In genomic region chr11:64878223-64878493, GRCh38 we compare ENCODE assay signal across 8 cellular contexts. TPM values are rescaled to one million over a fixed set of nuclear protein-coding genes. Genes with fewer than 3 reads are reported as not detected.
A peak's percentile ranks its signal among the peaks of the same experiment; 100 is the strongest.
DNase-seq lines count a peak whose midpoint lies in the region; ATAC-seq and TF ChIP-seq lines count a peak whose summit lies in the region.

No MANE protein-coding gene starts in this region.

- peak overlapping the region; percentile 44 for H2BK120ac ChIP-seq in neuronal stem cell (ENCODE audit: low read depth, low read length)

- peak overlapping the region; percentile 91 for H3K4me2 ChIP-seq in neuronal stem cell (ENCODE audit: insufficient read depth, low read length, poor library complexity, severe bottlenecking)

- peak overlapping the region; percentile 96 for H3K14ac ChIP-seq in neuronal stem cell (ENCODE audit: low read length)

- H3K4me1 Mint-ChIP-seq in activated CD4-positive, alpha-beta T cell treated with anti-CD3 and anti-CD28 coated beads for 36 hours: peaks cover 63% of the 10 kb centered on the region

- H3K27me3 ChIP-seq in esophagus (ENCODE audit: control insufficient read depth in 1 of 2, insufficient read depth in 2 of 2, low read length in 2 of 2): no peaks in the 10 kb centered on the region
- H3K27me3 ChIP-seq in neuronal stem cell (ENCODE audit: control insufficient read depth in 3 of 3, insufficient read depth in 3 of 3, low read depth in 1 of 3, low read length in 3 of 3): peaks cover 0 to 3% (median 0%) of the 10 kb centered on the region in 3 experiments

- peak; percentile 10 for ATAC-seq in activated CD4-positive, alpha-beta T cell treated with anti-CD3 and anti-CD28 coated beads for 36 hours
- ATAC-seq in HG02610 (IDR thresholded peaks at IDR 0.05; ENCODE audit: unreplicated experiment): no peak

- no peaks in the 10 kb centered on the region for H3K9me3 Mint-ChIP-seq in activated CD4-positive, alpha-beta T cell treated with anti-CD3 and anti-CD28 coated beads for 36 hours (ENCODE audit: low read depth)

- peak overlapping the region; percentile 93 for H2BK12ac ChIP-seq in neuronal stem cell (ENCODE audit: low read length)

- no peak for TF ChIP-seq CTCF in RWPE1 (conservative IDR thresholded peaks at IDR 0.05; ENCODE audit: low read depth)

- 0% methylated on average over 21 of the region's 21 CpGs for WGBS in esophagus, 2 donors
- WGBS in neuronal stem cell (ENCODE audit: extremely low coverage in 2 of 2, insufficient read length in 2 of 2, insufficient replicate concordance in 1 of 2), 2 donors: no CpG with 5 or more reads among the region's 21 CpGs

- H3K27me3 Mint-ChIP-seq in activated CD4-positive, alpha-beta T cell treated with anti-CD3 and anti-CD28 coated beads for 36 hours: no peaks in the 10 kb centered on the region

- DNase-seq in activated CD4-positive, alpha-beta T cell treated with anti-CD3 and anti-CD28 coated beads for 36 hours: no peak
- no peak for DNase-seq in activated CD4-positive, alpha-beta T cell treated with anti-CD3 and anti-CD28 coated beads, Interleukin-2, amount 50 U/mL, for 4 hours
- DNase-seq in RWPE1 (ENCODE audit: low spot score) (no peak), neuronal stem cell (ENCODE audit: low spot score) (no peak), NCI-H1694 treated with DMSO at 0.1 percent for 48 hours (lab: John Stamatoyannopoulos, UW) (no peak), glomerular visceral epithelial cell (ENCODE audit: extremely low spot score) (no peak)

- peaks cover 10% of the 10 kb centered on the region for H3K79me1 ChIP-seq in neuronal stem cell (ENCODE audit: low read depth, low read length)

- H3K9me3 ChIP-seq in esophagus (ENCODE audit: control insufficient read depth in 2 of 2, insufficient read depth in 1 of 2, low read depth in 1 of 2, low read length in 1 of 2) (no peaks in the 10 kb centered on the region), neuronal stem cell (replicated peaks in 1 of 2; ENCODE audit: control insufficient read depth in 2 of 2, insufficient read depth in 1 of 2, low read depth in 1 of 2, low read length in 2 of 2) (no peaks in the 10 kb centered on the region)

- peak overlapping the region; percentile 86 for H2BK15ac ChIP-seq in neuronal stem cell (ENCODE audit: low read length)

- H3K4me3 ChIP-seq in esophagus (ENCODE audit: low read depth in 1 of 2, low read length in 2 of 2) (peak overlapping the region; percentile 77 to 97), neuronal stem cell (ENCODE audit: low read length in 2 of 2) (peak overlapping the region; percentile 88 to 99)

- CTCF ChIA-PET in activated CD4-positive, alpha-beta T cell treated with anti-CD3 and anti-CD28 coated beads for 36 hours (lab: Charles Lee): interaction anchor here (0.9 to 11.0 kb wide), 5 partner anchors 10 to 695 kb away, joined by 4 to 139 read pairs (median 30); no protein-coding TSS in a partner anchor
- CTCF ChIA-PET in RWPE1 (lab: Yijun Ruan, JAX): interaction anchor here (0.7 to 1.8 kb wide), 11 partner anchors 10 to 303 kb away, joined by 3 to 6 read pairs (median 4); partner anchors contain the start of genes ARL2 and CAPN1

- H2AFZ ChIP-seq in neuronal stem cell (ENCODE audit: low read length): peak overlapping the region; percentile 95

- peak overlapping the region; percentile 97 for H3K23ac ChIP-seq in neuronal stem cell (ENCODE audit: low read depth, low read length, poor library complexity)

- POLR2A ChIA-PET in activated CD4-positive, alpha-beta T cell treated with anti-CD3 and anti-CD28 coated beads for 36 hours (lab: Charles Lee): interaction anchor here (0.7 to 8.8 kb wide), 6 partner anchors 10 to 30 kb away, joined by 3 to 128 read pairs (median 7); no protein-coding TSS in a partner anchor
- POLR2A ChIA-PET in RWPE1 (lab: Yijun Ruan, JAX; ENCODE audit: low non-redundant PET): interaction anchor here (2.0 to 2.5 kb wide), 2 partner anchors 24 to 31 kb away, joined by 6 to 7 read pairs; no protein-coding TSS in a partner anchor

- peak overlapping the region; percentile 38 for H3K4ac ChIP-seq in neuronal stem cell (ENCODE audit: low read length)

- intact Hi-C loops in activated CD4-positive, alpha-beta T cell treated with anti-CD3 and anti-CD28 coated beads for 36 hours (cut with DNase I, micrococcal nuclease): loop anchor here (1.0 to 5.0 kb wide), 20 partner anchors 10 to 694 kb away; partner anchors contain the start of genes PPP2R5B (in 2 of the 2), SF1 (in 2 of the 2), ATG2A (in 1 of the 2) and CDCA5 (in 1 of the 2)

- peak overlapping the region; percentile 92 for H3K4me3 Mint-ChIP-seq in activated CD4-positive, alpha-beta T cell treated with anti-CD3 and anti-CD28 coated beads for 36 hours

- peak overlapping the region; percentile 75 for H4K91ac ChIP-seq in neuronal stem cell (ENCODE audit: low read depth, low read length, poor library complexity)

- peaks cover 0 to 7% of the 10 kb centered on the region in 2 donors for H3K36me3 ChIP-seq in esophagus (ENCODE audit: control insufficient read depth in 2 of 2, insufficient read depth in 2 of 2, low read length in 1 of 2)
- H3K36me3 ChIP-seq in neuronal stem cell (replicated peaks in 1 of 2; ENCODE audit: control insufficient read depth in 2 of 2, insufficient read depth in 2 of 2, low read length in 2 of 2): peaks cover 5 to 11% of the 10 kb centered on the region in 2 donors

- H2BK5ac ChIP-seq in neuronal stem cell (ENCODE audit: low read length): peak overlapping the region; percentile 42

- H3K36me3 Mint-ChIP-seq in activated CD4-positive, alpha-beta T cell treated with anti-CD3 and anti-CD28 coated beads for 36 hours (ENCODE audit: low read depth): peaks cover 33% of the 10 kb centered on the region

- peak overlapping the region; percentile 73 for H3K27ac Mint-ChIP-seq in activated CD4-positive, alpha-beta T cell treated with anti-CD3 and anti-CD28 coated beads for 36 hours

- peak overlapping the region; percentile 81 for H2AK5ac ChIP-seq in neuronal stem cell (ENCODE audit: low read depth, low read length)

- H3K9ac ChIP-seq in neuronal stem cell (ENCODE audit: low read depth, low read length, poor library complexity): peak overlapping the region; percentile 100

- no peak overlapping the region for H4K8ac ChIP-seq in neuronal stem cell (ENCODE audit: low read depth, low read length)

- H3K18ac ChIP-seq in neuronal stem cell (ENCODE audit: low read length): peak overlapping the region; percentile 98

- H3K4me1 ChIP-seq in esophagus (ENCODE audit: control insufficient read depth in 2 of 2, insufficient read depth in 2 of 2, low read length in 1 of 2) (peaks cover 4 to 23% of the 10 kb centered on the region in 2 donors), neuronal stem cell (ENCODE audit: control insufficient read depth in 2 of 2, insufficient read depth in 1 of 2, low read depth in 1 of 2, low read length in 2 of 2) (peaks cover 19 to 34% of the 10 kb centered on the region in 2 donors)

- H3K27ac ChIP-seq in RWPE1 (peak overlapping the region; percentile 86), esophagus (ENCODE audit: low read depth in 2 of 2, low read length in 1 of 2) (peak overlapping the region; percentile 84 to 90), neuronal stem cell (replicated peaks; ENCODE audit: low read length) (peak overlapping the region; percentile 7)

RNA-seq across cellular contexts. Expression of gene EHD1, which starts 0.3 kb away (rescaled TPM):
- 10 to 100 TPM; 71.0 to 73.6 TPM for total RNA-seq in activated CD4-positive, alpha-beta T cell treated with anti-CD3 and anti-CD28 coated beads for 36 hours
- polyA plus RNA-seq in esophagus: 10 to 100 TPM; 16.1 to 28.7 TPM
- polyA plus RNA-seq in neuronal stem cell (2013, experiment 1 of 2): 24.4 TPM
- polyA plus RNA-seq in neuronal stem cell (2013, experiment 2 of 2): 23.3 TPM

RNA-seq across cellular contexts. Expression of gene CDC42BPG, which starts 33.7 kb away (rescaled TPM):
- under 1 TPM; 0.28 to 0.39 TPM for total RNA-seq in activated CD4-positive, alpha-beta T cell treated with anti-CD3 and anti-CD28 coated beads for 36 hours
- polyA plus RNA-seq in esophagus: 10 to 100 TPM; 17.5 to 30.7 TPM
- polyA plus RNA-seq in neuronal stem cell (2013, experiment 1 of 2): 1.1 TPM
- 1.1 TPM for polyA plus RNA-seq in neuronal stem cell (2013, experiment 2 of 2)

RNA-seq across cellular contexts. Expression of gene ATG2A, which starts 38.9 kb away (rescaled TPM):
- 10 to 100 TPM; 15.8 to 16.7 TPM for total RNA-seq in activated CD4-positive, alpha-beta T cell treated with anti-CD3 and anti-CD28 coated beads for 36 hours
- polyA plus RNA-seq in esophagus: 10 to 100 TPM; 10.4 to 11.4 TPM
- polyA plus RNA-seq in neuronal stem cell (2013, experiment 1 of 2): 5.3 TPM
- 5.5 TPM for polyA plus RNA-seq in neuronal stem cell (2013, experiment 2 of 2)

RNA-seq across cellular contexts. Expression of gene PPP2R5B, which starts 46.3 kb away (rescaled TPM):
- total RNA-seq in activated CD4-positive, alpha-beta T cell treated with anti-CD3 and anti-CD28 coated beads for 36 hours: 10 to 100 TPM; 13.2 to 13.5 TPM
- polyA plus RNA-seq in esophagus: 10 to 100 TPM in 1 of 2 donors, 1 to 10 TPM in 1; 6.6 to 11.0 TPM
- 5.7 TPM for polyA plus RNA-seq in neuronal stem cell (2013, experiment 1 of 2)
- 6.1 TPM for polyA plus RNA-seq in neuronal stem cell (2013, experiment 2 of 2)

RNA-seq across cellular contexts. Expression of gene GPHA2, which starts 57.5 kb away (rescaled TPM):
- total RNA-seq in activated CD4-positive, alpha-beta T cell treated with anti-CD3 and anti-CD28 coated beads for 36 hours: under 1 TPM in 1 of 2 experiments, not detected in 1; 0.34 TPM
- not detected for polyA plus RNA-seq in esophagus
- polyA plus RNA-seq in neuronal stem cell (2013, experiment 1 of 2): 0.84 TPM
- polyA plus RNA-seq in neuronal stem cell (2013, experiment 2 of 2): 0.89 TPM

Comparison
In these comparisons a context has a peak if more than half of its experiments do, and no peak if none do; other contexts are left out.
1. H3K27ac ChIP-seq: peak in every context shown above with its lines; median percentile 87 in esophagus; 86 in RWPE1; 7 in neuronal stem cell.